In the genomic region with DNA sequence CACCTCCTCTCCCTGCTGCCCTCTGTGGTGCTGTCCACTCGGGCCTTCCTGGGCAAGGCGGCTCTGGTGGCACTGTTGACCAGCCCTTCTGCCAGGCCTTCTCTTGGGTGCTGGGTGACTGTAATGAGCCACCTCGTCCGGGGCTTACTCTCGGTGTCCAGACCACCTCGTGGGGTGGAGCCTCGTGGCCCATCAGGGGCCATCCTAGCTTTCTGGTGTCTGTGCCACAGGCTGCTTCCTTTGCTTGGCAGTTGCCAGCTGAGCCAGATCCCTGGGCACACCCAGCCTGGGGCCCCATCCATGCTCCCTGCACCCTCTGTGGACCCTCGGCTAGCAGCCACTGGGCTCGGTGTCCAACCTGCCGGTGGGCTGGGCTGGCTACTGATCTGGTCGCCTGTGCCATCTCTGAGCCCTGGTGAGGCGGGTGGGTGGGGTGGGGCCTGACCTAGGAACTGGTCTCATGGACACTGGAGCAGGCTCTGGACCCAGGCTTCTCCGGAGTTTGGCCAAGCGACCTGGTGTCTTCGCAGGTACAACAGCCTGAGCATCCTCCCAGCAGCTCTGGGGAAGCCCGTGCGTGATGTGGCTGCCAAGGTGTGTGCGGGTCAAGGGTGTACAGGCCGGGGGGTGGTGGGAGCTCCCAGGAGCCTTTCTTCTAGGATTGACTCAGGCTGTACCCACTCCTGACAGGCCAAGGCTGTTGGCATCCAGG, we compare ENCODE assay signal across 10 cellular contexts. TPM values are rescaled to one million over a fixed set of nuclear protein-coding genes. Genes with fewer than 3 reads are reported as not detected.
DNase-seq lines count a peak whose midpoint lies in the region; ATAC-seq and TF ChIP-seq lines count a peak whose summit lies in the region.
"Had no signal": no experiment of that assay in that cellular context is flagged by ENCODE, and none has a peak within 500 bp of the region (broad histone marks: within the 10 kb centered on the region; RNA-seq: fewer than 3 reads in every experiment).

No MANE protein-coding gene starts in this region.

- H3K9me3 Mint-ChIP-seq in WTC11, result peaks cover 12% of the 10 kb centered on the region

- WGBS in sigmoid colon, 2 donors, result 47 to 80% methylated on average over 19 of the region's 19 CpGs

- intact Hi-C loops in left ventricle myocardium superior (cut with micrococcal nuclease), result no loop called here
- intact Hi-C loops in sigmoid colon (cut with DNase I), result loop anchor here (1.0 to 5.0 kb wide), 3 partner anchors 41 to 391 kb away; partner anchors contain the start of gene PANK4

- TF ChIP-seq CTCF in GM20000 (IDR thresholded peaks at IDR 0.05; ENCODE audit: extremely low read depth, missing control alignments), result no peak
- TF ChIP-seq CTCF in WTC11 (IDR thresholded peaks at IDR 0.05), result no peak
- TF ChIP-seq CTCF in sigmoid colon (IDR thresholded peaks at IDR 0.05), result no peak

- peak overlapping the region; percentile 77 for H3K4me3 Mint-ChIP-seq in WTC11

- TF ChIP-seq POLR2A in sigmoid colon (IDR thresholded peaks at IDR 0.05), result no peak

- H3K36me3 ChIP-seq in sigmoid colon, result peaks cover 0 to 7% (median 0%) of the 10 kb centered on the region in 4 donors

- ATAC-seq in WTC11 (no peak), left ventricle myocardium superior (no peak), HG03520 (IDR thresholded peaks at IDR 0.05; ENCODE audit: unreplicated experiment) (no peak), GM18520 (IDR thresholded peaks at IDR 0.05; ENCODE audit: unreplicated experiment) (no peak)

- H3K27ac Mint-ChIP-seq in WTC11, result no peak overlapping the region

- DNase-seq in GM20000 (ENCODE audit: low spot score) (peak; percentile 25), WTC11 (ENCODE audit: low spot score) (no peak), left ventricle myocardium superior (peak; percentile 33), sigmoid colon (no peak), pons (ENCODE audit: low spot score) (no peak), dermis blood vessel endothelial cell (no peak)

- H3K9me3 ChIP-seq in sigmoid colon, result no peaks in the 10 kb centered on the region

- CTCF ChIA-PET in WTC11 (lab: Charles Lee), result interaction anchor here (0.6 to 0.9 kb wide), 2 partner anchors 39 to 1003 kb away, joined by 3 to 4 read pairs; no protein-coding TSS in a partner anchor

- H3K27me3 Mint-ChIP-seq in WTC11 (ENCODE audit: low read depth), result peaks cover 6% of the 10 kb centered on the region

- H3K4me1 ChIP-seq in sigmoid colon, result peaks cover 0 to 40% (median 33%) of the 10 kb centered on the region in 4 donors

- peak overlapping the region in 1 of 4 donors; percentile 100 for H3K27ac ChIP-seq in sigmoid colon

- POLR2A ChIA-PET in WTC11 (lab: Charles Lee), result no interaction called here

- peaks cover 0 to 3% (median 2%) of the 10 kb centered on the region in 3 donors for H3K27me3 ChIP-seq in sigmoid colon

- H3K36me3 Mint-ChIP-seq in WTC11, result peaks cover 15% of the 10 kb centered on the region

- TF ChIP-seq EP300 in sigmoid colon (IDR thresholded peaks at IDR 0.05), result no peak

- H3K4me3 ChIP-seq in sigmoid colon, result peak overlapping the region in 3 of 4 donors; percentile 91 to 96 (median 95)

- H3K4me1 Mint-ChIP-seq in WTC11, result peaks cover 19% of the 10 kb centered on the region

TF ChIP-seq in WTC11, 78 proteins besides CTCF, POLR2A, EP300 and RAD21 (continues in another document):
- TF ChIP-seq ZBTB43 (CRISPR knock-in tag; IDR thresholded peaks at IDR 0.05) (no peak), TEAD4 (CRISPR knock-in tag; IDR thresholded peaks at IDR 0.05) (no peak), HMGA2 (CRISPR knock-in tag; IDR thresholded peaks at IDR 0.05) (no peak), ZNF425 (CRISPR knock-in tag; conservative IDR thresholded peaks at IDR 0.05) (no peak)
- TF ChIP-seq, protein P1, sequence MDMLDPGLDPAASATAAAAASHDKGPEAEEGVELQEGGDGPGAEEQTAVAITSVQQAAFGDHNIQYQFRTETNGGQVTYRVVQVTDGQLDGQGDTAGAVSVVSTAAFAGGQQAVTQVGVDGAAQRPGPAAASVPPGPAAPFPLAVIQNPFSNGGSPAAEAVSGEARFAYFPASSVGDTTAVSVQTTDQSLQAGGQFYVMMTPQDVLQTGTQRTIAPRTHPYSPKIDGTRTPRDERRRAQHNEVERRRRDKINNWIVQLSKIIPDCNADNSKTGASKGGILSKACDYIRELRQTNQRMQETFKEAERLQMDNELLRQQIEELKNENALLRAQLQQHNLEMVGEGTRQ (CRISPR knock-in tag; IDR thresholded peaks at IDR 0.05), result no peak
- TF ChIP-seq, protein P2, sequence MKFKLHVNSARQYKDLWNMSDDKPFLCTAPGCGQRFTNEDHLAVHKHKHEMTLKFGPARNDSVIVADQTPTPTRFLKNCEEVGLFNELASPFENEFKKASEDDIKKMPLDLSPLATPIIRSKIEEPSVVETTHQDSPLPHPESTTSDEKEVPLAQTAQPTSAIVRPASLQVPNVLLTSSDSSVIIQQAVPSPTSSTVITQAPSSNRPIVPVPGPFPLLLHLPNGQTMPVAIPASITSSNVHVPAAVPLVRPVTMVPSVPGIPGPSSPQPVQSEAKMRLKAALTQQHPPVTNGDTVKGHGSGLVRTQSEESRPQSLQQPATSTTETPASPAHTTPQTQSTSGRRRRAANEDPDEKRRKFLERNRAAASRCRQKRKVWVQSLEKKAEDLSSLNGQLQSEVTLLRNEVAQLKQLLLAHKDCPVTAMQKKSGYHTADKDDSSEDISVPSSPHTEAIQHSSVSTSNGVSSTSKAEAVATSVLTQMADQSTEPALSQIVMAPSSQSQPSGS (CRISPR knock-in tag; IDR thresholded peaks at IDR 0.05; ENCODE audit: borderline replicate concordance, low read depth), result no peak
- TF ChIP-seq, protein P3, sequence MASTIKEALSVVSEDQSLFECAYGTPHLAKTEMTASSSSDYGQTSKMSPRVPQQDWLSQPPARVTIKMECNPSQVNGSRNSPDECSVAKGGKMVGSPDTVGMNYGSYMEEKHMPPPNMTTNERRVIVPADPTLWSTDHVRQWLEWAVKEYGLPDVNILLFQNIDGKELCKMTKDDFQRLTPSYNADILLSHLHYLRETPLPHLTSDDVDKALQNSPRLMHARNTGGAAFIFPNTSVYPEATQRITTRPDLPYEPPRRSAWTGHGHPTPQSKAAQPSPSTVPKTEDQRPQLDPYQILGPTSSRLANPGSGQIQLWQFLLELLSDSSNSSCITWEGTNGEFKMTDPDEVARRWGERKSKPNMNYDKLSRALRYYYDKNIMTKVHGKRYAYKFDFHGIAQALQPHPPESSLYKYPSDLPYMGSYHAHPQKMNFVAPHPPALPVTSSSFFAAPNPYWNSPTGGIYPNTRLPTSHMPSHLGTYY (CRISPR knock-in tag; IDR thresholded peaks at IDR 0.05), result no peak
- TF ChIP-seq, protein P4, sequence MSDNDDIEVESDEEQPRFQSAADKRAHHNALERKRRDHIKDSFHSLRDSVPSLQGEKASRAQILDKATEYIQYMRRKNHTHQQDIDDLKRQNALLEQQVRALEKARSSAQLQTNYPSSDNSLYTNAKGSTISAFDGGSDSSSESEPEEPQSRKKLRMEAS (CRISPR knock-in tag; IDR thresholded peaks at IDR 0.05), result no peak
- TF ChIP-seq, protein P5, sequence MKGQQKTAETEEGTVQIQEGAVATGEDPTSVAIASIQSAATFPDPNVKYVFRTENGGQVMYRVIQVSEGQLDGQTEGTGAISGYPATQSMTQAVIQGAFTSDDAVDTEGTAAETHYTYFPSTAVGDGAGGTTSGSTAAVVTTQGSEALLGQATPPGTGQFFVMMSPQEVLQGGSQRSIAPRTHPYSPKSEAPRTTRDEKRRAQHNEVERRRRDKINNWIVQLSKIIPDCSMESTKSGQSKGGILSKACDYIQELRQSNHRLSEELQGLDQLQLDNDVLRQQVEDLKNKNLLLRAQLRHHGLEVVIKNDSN (CRISPR knock-in tag; IDR thresholded peaks at IDR 0.05), result no peak

RNA-seq across cellular contexts. Expression of gene PRXL2B, which starts 1.4 kb away (rescaled TPM):
- total RNA-seq in WTC11 (2021) (47.8 to 51.1 TPM (median 50.3 TPM) in 3 replicates), left ventricle myocardium superior (11.2 TPM), sigmoid colon (10 to 100 TPM in 3 of 4 donors, 1 to 10 TPM in 1; 8.6 to 18.2 (median 15.3) TPM), dermis blood vessel endothelial cell (63.0 and 128 TPM in 2 replicates)
- 10 to 100 TPM; 28.2 to 53.2 (median 42.1) TPM for polyA plus RNA-seq in sigmoid colon

RNA-seq across cellular contexts. Expression of gene TNFRSF14, which starts 31.8 kb away (rescaled TPM):
- total RNA-seq in WTC11 (2021) (0.73 to 1.1 TPM (median 0.87 TPM) in 3 replicates), left ventricle myocardium superior (16.0 TPM), sigmoid colon (10 to 100 TPM; 37.5 to 73.4 (median 60.4) TPM), dermis blood vessel endothelial cell (109 and 155 TPM in 2 replicates)
- polyA plus RNA-seq in sigmoid colon, result 100 to 1,000 TPM in 1 of 3 donors, 10 to 100 TPM in 2; 53.5 to 185 (median 64.7) TPM

RNA-seq across cellular contexts. Expression of gene MMEL1, which starts 44.8 kb away (rescaled TPM):
- total RNA-seq in WTC11 (2021) (0.55 to 0.64 TPM in 2 of 3 replicates, not detected in the other), left ventricle myocardium superior (not detected), sigmoid colon (1 to 10 TPM in 2 of 4 donors, under 1 TPM in 1, not detected in 1; 0.66 to 3.4 (median 2.9) TPM), dermis blood vessel endothelial cell (2.0 and 5.4 TPM in 2 replicates)
- polyA plus RNA-seq in sigmoid colon, result 10 to 100 TPM in 2 of 3 donors, 1 to 10 TPM in 1; 5.0 to 37.2 (median 14.8) TPM
- total RNA-seq: LHCN-M2 had no signal

RNA-seq across cellular contexts. Expression of gene HES5, which starts 58.0 kb away (rescaled TPM):
- total RNA-seq in WTC11 (2021) (0.21 to 0.23 TPM in 2 of 3 replicates, not detected in the other), left ventricle myocardium superior (1.7 TPM), sigmoid colon (under 1 TPM in 1 of 4 donors, not detected in 3; 0.36 TPM), dermis blood vessel endothelial cell (0.17 TPM in 1 of 2 replicates, not detected in the other)
- 1 to 10 TPM in 1 of 3 donors, under 1 TPM in 1, not detected in 1; 0.61 to 1.2 TPM for polyA plus RNA-seq in sigmoid colon
- total RNA-seq: LHCN-M2; T-helper 2 cell treated with Interferon-gamma antibody and Interleukin-4, amounts not matched to agents 100 ng/mL and 5 ng/mL, for 36 hours had no signal

Comparison
In these comparisons a context has a peak if more than half of its experiments do, and no peak if none do; other contexts are left out.
1. DNase-seq: peak in GM20000 (single experiment) and left ventricle myocardium superior (single experiment); none in WTC11 (single experiment), sigmoid colon (single experiment), pons (single experiment) and dermis blood vessel endothelial cell (single experiment).